Comparison of ENCODE assay signal across 8 cellular contexts in the genomic region with DNA sequence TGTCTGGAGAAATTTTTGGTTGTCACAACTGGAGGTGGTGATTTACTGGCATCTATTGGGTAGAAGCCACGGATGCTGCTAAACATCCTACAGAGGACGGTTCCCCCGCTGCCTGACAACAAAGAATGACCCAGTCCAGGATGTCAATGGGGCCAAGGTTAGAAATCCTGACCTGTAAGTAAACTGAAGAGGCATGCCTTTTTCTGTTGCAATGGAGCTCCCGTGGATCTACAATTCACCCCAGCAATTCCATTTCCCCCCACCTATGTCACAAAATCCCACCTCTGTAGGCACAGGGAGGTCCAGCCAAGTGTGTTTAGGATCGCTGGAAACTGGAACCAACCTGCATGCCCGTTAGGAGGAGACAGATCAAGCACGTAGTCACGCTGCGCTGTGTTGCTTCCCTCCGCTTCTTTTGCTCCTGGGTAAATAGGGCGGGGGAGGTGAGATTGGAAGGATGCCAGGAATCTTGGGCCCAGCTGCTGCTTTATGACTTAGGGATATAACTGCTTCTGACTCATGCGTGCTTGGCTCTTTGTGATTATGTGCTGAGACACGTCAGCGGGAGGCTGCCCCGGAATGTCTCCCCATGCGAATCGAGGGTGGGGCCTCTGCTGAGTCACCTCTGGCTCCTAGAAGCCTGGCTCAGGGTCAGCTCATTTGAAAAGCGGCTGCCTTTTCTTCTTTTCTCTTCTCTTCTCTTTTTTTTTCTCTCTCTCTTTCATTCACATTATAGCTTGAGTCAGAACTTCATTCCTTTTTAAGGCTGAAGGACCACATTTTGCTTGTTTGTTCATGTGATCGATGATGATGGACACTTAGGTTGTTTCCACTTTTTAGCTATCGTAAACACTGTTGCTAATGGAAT. TPM values are rescaled to one million over a fixed set of nuclear protein-coding genes. Genes with fewer than 3 reads are reported as not detected.
DNase-seq lines count a peak whose midpoint lies in the region; ATAC-seq and TF ChIP-seq lines count a peak whose summit lies in the region.

No MANE protein-coding gene starts in this region.

- peak overlapping the region; percentile 72 for H3K4me2 ChIP-seq in Loucy (ENCODE audit: low read depth, low read length, poor library complexity, severe bottlenecking)

- H3K27ac Mint-ChIP-seq in neural crest cell (ENCODE audit: unreplicated experiment) = peak overlapping the region; percentile 95
- peak overlapping the region; percentile 35 to 85 for H3K27ac Mint-ChIP-seq in stimulated activated naive CD8-positive, alpha-beta T cell treated with anti-CD3 and anti-CD28 coated beads, Interleukin-15, amount 100 ng/mL, for 72 hours

- H3K27me3 ChIP-seq in Loucy (ENCODE audit: insufficient read depth, low read length, poor library complexity, severe bottlenecking) = no peaks in the 10 kb centered on the region

- TF ChIP-seq CTCF in Loucy (conservative IDR thresholded peaks at IDR 0.05; ENCODE audit: low read length) (no peak), foreskin fibroblast (IDR thresholded peaks at IDR 0.05; ENCODE audit: low read depth, low read length) (no peak), neural crest cell (conservative IDR thresholded peaks at IDR 0.05) (no peak)

- H3K79me2 ChIP-seq in Loucy (ENCODE audit: insufficient read depth, low read length) = no peaks in the 10 kb centered on the region

- DNase-seq in DMS53 (lab: John Stamatoyannopoulos, UW) (peak; percentile 99), foreskin fibroblast (peak; percentile 100), neural crest cell (ENCODE audit: low read depth, low spot score) (peak; percentile 46)
- DNase-seq in activated effector memory CD4-positive, alpha-beta T cell treated with anti-CD3 and anti-CD28 coated beads, Interleukin-2, amount 50 U/mL, for 16 hours = peak; percentile 93
- peak; percentile 54 to 71 for DNase-seq in stimulated activated naive CD8-positive, alpha-beta T cell treated with anti-CD3 and anti-CD28 coated beads, Interleukin-15, amount 100 ng/mL, for 72 hours

- peak; percentile 92 for ATAC-seq in GM21825 (IDR thresholded peaks at IDR 0.05; ENCODE audit: unreplicated experiment)
- ATAC-seq in stimulated activated naive CD8-positive, alpha-beta T cell treated with anti-CD3 and anti-CD28 coated beads, Interleukin-15, amount 100 ng/mL, for 72 hours = peak; percentile 95

- H3K4me3 ChIP-seq in Loucy (ENCODE audit: low read length, poor library complexity, severe bottlenecking) (peak overlapping the region; percentile 62), foreskin fibroblast (ENCODE audit: low read depth in 1 of 2, low read length in 2 of 2) (peak overlapping the region; percentile 26 to 55)

- peak overlapping the region; percentile 78 for H3K4me3 Mint-ChIP-seq in neural crest cell
- peak overlapping the region; percentile 71 to 79 for H3K4me3 Mint-ChIP-seq in stimulated activated naive CD8-positive, alpha-beta T cell treated with anti-CD3 and anti-CD28 coated beads, Interleukin-15, amount 100 ng/mL, for 72 hours

- H3K4me1 ChIP-seq in Loucy (ENCODE audit: insufficient read depth, low read length, poor library complexity, severe bottlenecking) = peaks cover 10% of the 10 kb centered on the region

- peaks cover 3% of the 10 kb centered on the region for H3K36me3 Mint-ChIP-seq in neural crest cell (ENCODE audit: low read depth)

- peak; percentile 52 for TF ChIP-seq POLR2A in Raji (IDR thresholded peaks at IDR 0.05; ENCODE audit: insufficient read depth, low read depth, low read length)

- H3K9me3 ChIP-seq in Loucy (ENCODE audit: insufficient read depth, low read depth, low read length) = no peaks in the 10 kb centered on the region

- H3K4me1 Mint-ChIP-seq in neural crest cell = peaks cover 30% of the 10 kb centered on the region
- H3K4me1 Mint-ChIP-seq in stimulated activated naive CD8-positive, alpha-beta T cell treated with anti-CD3 and anti-CD28 coated beads, Interleukin-15, amount 100 ng/mL, for 72 hours = peaks cover 12% of the 10 kb centered on the region

- peak overlapping the region; percentile 85 for H2AFZ ChIP-seq in Loucy (ENCODE audit: low read length)

- no peaks in the 10 kb centered on the region for H3F3A ChIP-seq in Loucy (ENCODE audit: low read depth)

- no peaks in the 10 kb centered on the region for H3K27me3 Mint-ChIP-seq in neural crest cell (ENCODE audit: low read depth)
- peaks cover 7% of the 10 kb centered on the region for H3K27me3 Mint-ChIP-seq in stimulated activated naive CD8-positive, alpha-beta T cell treated with anti-CD3 and anti-CD28 coated beads, Interleukin-15, amount 100 ng/mL, for 72 hours

- H4K20me1 ChIP-seq in Loucy (ENCODE audit: insufficient read depth, low read length, poor library complexity, severe bottlenecking) = no peaks in the 10 kb centered on the region

- H3K36me3 ChIP-seq in Loucy (ENCODE audit: insufficient read depth, low read length) = no peaks in the 10 kb centered on the region

- peak overlapping the region; percentile 59 for H3K9ac ChIP-seq in Loucy (ENCODE audit: low read depth, low read length, poor library complexity, severe bottlenecking)

- peaks cover 3% of the 10 kb centered on the region for H3K9me3 Mint-ChIP-seq in neural crest cell
- no peaks in the 10 kb centered on the region for H3K9me3 Mint-ChIP-seq in stimulated activated naive CD8-positive, alpha-beta T cell treated with anti-CD3 and anti-CD28 coated beads, Interleukin-15, amount 100 ng/mL, for 72 hours

- H3K9me2 ChIP-seq in Loucy (replicated peaks; ENCODE audit: low read depth, low read length) = no peaks in the 10 kb centered on the region

RNA-seq across cellular contexts. Expression of a gene that starts 12.4 kb away (rescaled TPM):
- 26.1 and 29.1 TPM in 2 replicates for total RNA-seq in neural crest cell

RNA-seq across cellular contexts. Expression of a gene that starts 24.7 kb away (rescaled TPM):
- total RNA-seq in neural crest cell = 7.6 and 7.8 TPM in 2 replicates

RNA-seq across cellular contexts. Expression of a gene that starts 53.0 kb away (rescaled TPM):
- total RNA-seq in neural crest cell = 147 and 177 TPM in 2 replicates

Comparison
In these comparisons a context has a peak if more than half of its experiments do, and no peak if none do; other contexts are left out.
1. Peak in every context shown above with its lines: DNase-seq, ATAC-seq and H3K4me3 ChIP-seq.
2. DNase-seq: peak in every context shown above with its lines; median percentile 100 in foreskin fibroblast; 99 in DMS53; 93 in activated effector memory CD4-positive, alpha-beta T cell treated with anti-CD3 and anti-CD28 coated beads, Interleukin-2, amount 50 U/mL, for 16 hours; 62 in stimulated activated naive CD8-positive, alpha-beta T cell treated with anti-CD3 and anti-CD28 coated beads, Interleukin-15, amount 100 ng/mL, for 72 hours; 46 in neural crest cell.